Comparison of ENCODE assay signal across 8 cellular contexts in the genomic region with DNA sequence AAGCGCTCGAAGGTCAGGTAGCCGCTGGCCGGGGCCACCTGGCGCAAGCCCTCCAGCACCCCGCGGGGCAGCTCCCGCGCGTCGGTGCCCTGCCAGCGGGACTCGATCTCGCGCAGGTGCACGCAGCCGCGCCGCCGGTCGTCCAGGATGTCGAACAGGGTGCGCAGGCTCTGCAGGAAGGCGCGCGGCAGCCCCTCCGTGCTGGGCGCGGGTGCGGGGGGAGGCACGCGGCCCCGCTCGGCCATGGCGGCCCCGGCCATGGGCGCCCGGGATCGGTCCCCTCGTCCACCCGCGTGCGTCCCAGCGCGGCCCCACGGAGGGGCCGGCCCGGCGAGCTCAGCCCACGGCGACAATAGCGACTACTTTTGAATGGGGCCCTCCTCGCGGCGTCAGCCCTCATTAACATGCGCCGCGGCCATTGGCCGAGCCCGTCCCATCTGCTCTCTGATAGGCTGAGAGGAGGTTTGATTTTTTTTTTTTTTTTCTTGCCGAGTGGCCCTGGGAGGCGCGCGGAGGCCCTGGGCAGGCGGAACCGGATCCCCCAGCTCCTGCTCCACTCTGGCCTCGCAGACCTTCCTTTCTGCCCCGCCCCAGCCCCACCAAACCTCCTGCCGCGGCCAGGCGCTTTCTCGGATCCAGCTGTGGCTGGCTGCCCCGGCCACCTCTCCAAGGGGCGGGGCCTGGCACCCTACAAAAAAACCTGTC.
DNase-seq lines count a peak whose midpoint lies in the region; ATAC-seq, FAIRE-seq and TF ChIP-seq lines count a peak whose summit lies in the region.

A gene with protein sequence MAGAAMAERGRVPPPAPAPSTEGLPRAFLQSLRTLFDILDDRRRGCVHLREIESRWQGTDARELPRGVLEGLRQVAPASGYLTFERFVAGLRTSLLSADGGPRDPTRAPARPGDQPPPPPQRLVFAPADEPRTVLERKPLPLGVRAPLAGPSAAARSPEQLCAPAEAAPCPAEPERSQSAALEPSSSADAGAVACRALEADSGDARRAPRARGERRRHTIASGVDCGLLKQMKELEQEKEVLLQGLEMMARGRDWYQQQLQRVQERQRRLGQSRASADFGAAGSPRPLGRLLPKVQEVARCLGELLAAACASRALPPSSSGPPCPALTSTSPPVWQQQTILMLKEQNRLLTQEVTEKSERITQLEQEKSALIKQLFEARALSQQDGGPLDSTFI (minus strand): TSS at position 357 of the 705 bp plus-strand sequence. CDS start 97 bp downstream, at position 260.

- H3K4me3 Mint-ChIP-seq in T-helper 2 cell treated with Interferon-gamma antibody and Interleukin-4, amounts not matched to agents 5 μg/mL and 100 μg/mL, for 36 hours, result peak within 1 kb of the TSS; percentile 92

- peaks cover 1% of the 10 kb centered on the region for H3K36me3 Mint-ChIP-seq in T-helper 2 cell treated with Interferon-gamma antibody and Interleukin-4, amounts not matched to agents 5 μg/mL and 100 μg/mL, for 36 hours (ENCODE audit: low read depth)

- TF ChIP-seq CTCF in D721Med (IDR thresholded peaks at IDR 0.05; ENCODE audit: insufficient read depth, missing control alignments), result no peak

- no peaks in the 10 kb centered on the region for H3K27me3 Mint-ChIP-seq in T-helper 2 cell treated with Interferon-gamma antibody and Interleukin-4, amounts not matched to agents 5 μg/mL and 100 μg/mL, for 36 hours (ENCODE audit: low read depth)

- no peak for FAIRE-seq in D721Med (lab: Jason Lieb, UNC)

- TF ChIP-seq POLR2A in GM15510 (IDR thresholded peaks at IDR 0.05; ENCODE audit: borderline replicate concordance, extremely low read depth, insufficient read length), result peak; percentile 85

- peak; percentile 72 for DNase-seq in NCI-H2029 treated with DMSO at 0.1 percent for 48 hours (lab: John Stamatoyannopoulos, UW)
- peak; percentile 88 for DNase-seq in T-helper 2 cell treated with Interferon-gamma antibody and Interleukin-4, amounts not matched to agents 5 μg/mL and 100 μg/mL, for 36 hours (ENCODE audit: low spot score)
- DNase-seq in anterior cingulate cortex (lab: John Stamatoyannopoulos, UW), result peak in 56 of 58 donors; percentile 22 to 91 (median 78)
- DNase-seq in hepatic stellate cell (ENCODE audit: low spot score), result peak; percentile 97
- peak; percentile 92 for DNase-seq in retina
- DNase-seq in D721Med (ENCODE audit: insufficient read length, low spot score), result no peak

- no peaks in the 10 kb centered on the region for H3K9me3 Mint-ChIP-seq in T-helper 2 cell treated with Interferon-gamma antibody and Interleukin-4, amounts not matched to agents 5 μg/mL and 100 μg/mL, for 36 hours

- ATAC-seq in HG02943 (IDR thresholded peaks at IDR 0.05; ENCODE audit: low read depth, unreplicated experiment), result peak; percentile 58

- H3K27ac Mint-ChIP-seq in T-helper 2 cell treated with Interferon-gamma antibody and Interleukin-4, amounts not matched to agents 5 μg/mL and 100 μg/mL, for 36 hours, result peak within 1 kb of the TSS; percentile 90

- peaks cover 25% of the 10 kb centered on the region for H3K4me1 Mint-ChIP-seq in T-helper 2 cell treated with Interferon-gamma antibody and Interleukin-4, amounts not matched to agents 5 μg/mL and 100 μg/mL, for 36 hours (ENCODE audit: low read depth)
